20 cellular contexts compared by ENCODE assay signal in genomic region chr2:205556841-205557539, GRCh38.
DNase-seq lines count a peak whose midpoint lies in the region; ATAC-seq and TF ChIP-seq lines count a peak whose summit lies in the region.
"Had no signal": no experiment of that assay in that cellular context is flagged by ENCODE, and none has a peak within 500 bp of the region (broad histone marks: within the 10 kb centered on the region; RNA-seq: fewer than 3 reads in every experiment).

No MANE protein-coding gene starts in this region.

- no peaks in the 10 kb centered on the region for H3K36me3 ChIP-seq in right atrium auricular region
- no peaks in the 10 kb centered on the region for H3K36me3 ChIP-seq in A673 (ENCODE audit: insufficient read depth, low read length, poor library complexity, severe bottlenecking)
- H3K36me3 ChIP-seq in tibial artery: no peaks in the 10 kb centered on the region

- DNase-seq in left ventricle myocardium superior (no peak), right atrium auricular region (ENCODE audit: low spot score) (no peak), SK-N-DZ (ENCODE audit: low spot score) (peak; percentile 83), left kidney (ENCODE audit: low read depth, low spot score) (peak; percentile 38), A673 (ENCODE audit: low spot score) (no peak), tibial artery (no peak)
- no peak for DNase-seq in activated CD4-positive, CD25-positive, alpha-beta regulatory T cell (lab: John Stamatoyannopoulos, UW)
- DNase-seq: activated CD4-positive, alpha-beta T cell treated with anti-CD3 and anti-CD28 coated beads for 48 hours; activated naive CD4-positive, alpha-beta T cell; activated T-cell treated with anti-CD3 and anti-CD28 coated beads, Interleukin-2, amount 50 U/mL, for 48 hours; C1 segment of cervical spinal cord; Caco-2; effector memory CD4-positive, alpha-beta T cell; foreskin fibroblast; NCI-H2029 treated with DMSO at 0.1 percent for 48 hours; nucleus accumbens; psoas muscle; small intestine; stimulated activated CD4-positive, alpha-beta T cell treated with anti-CD3 and anti-CD28 coated beads, Interleukin-1b, Interleukin-23, amount 100 ng/mL, for 48 hours had no signal

- no peaks in the 10 kb centered on the region for H3K27me3 ChIP-seq in right atrium auricular region
- H3K27me3 ChIP-seq in A673 (replicated peaks; ENCODE audit: insufficient read depth, low read depth, low read length, poor library complexity): no peaks in the 10 kb centered on the region
- H3K27me3 ChIP-seq in tibial artery: no peaks in the 10 kb centered on the region
- H3K27me3 ChIP-seq: hepatocyte had no signal

- H3K27ac ChIP-seq in right atrium auricular region: no peak overlapping the region
- H3K27ac ChIP-seq in A673 (ENCODE audit: low read depth, low read length, poor library complexity, severe bottlenecking): no peak overlapping the region
- no peak overlapping the region for H3K27ac ChIP-seq in tibial artery
- H3K27ac ChIP-seq: hepatocyte, psoas muscle had no signal

- TF ChIP-seq CTCF in right atrium auricular region (IDR thresholded peaks at IDR 0.05): no peak
- TF ChIP-seq CTCF in A673 (conservative IDR thresholded peaks at IDR 0.05; ENCODE audit: low read depth, low read length): no peak
- no peak for TF ChIP-seq CTCF in tibial artery (IDR thresholded peaks at IDR 0.05)

- ATAC-seq in left ventricle myocardium superior: peak; percentile 28

- intact Hi-C loops in left ventricle myocardium superior (cut with micrococcal nuclease): no loop called here
- intact Hi-C loops in A673 (cut with micrococcal nuclease; ENCODE audit: unreplicated experiment): no loop called here
- intact Hi-C loops in tibial artery (cut with DNase I; ENCODE audit: low total_unique reads): no loop called here

- CTCF ChIA-PET in A673 (lab: Charles Lee): no interaction called here

- BruUV-seq in A673 (replicated peaks; lab: Mats Ljungman, UMichigan): no TSS peak

- no peaks in the 10 kb centered on the region for H3K9me3 ChIP-seq in right atrium auricular region
- H3K9me3 ChIP-seq in A673 (ENCODE audit: low read depth, low read length, poor library complexity, severe bottlenecking): no peaks in the 10 kb centered on the region
- H3K9me3 ChIP-seq in tibial artery: no peaks in the 10 kb centered on the region
- H3K9me3 ChIP-seq: Caco-2, psoas muscle had no signal

- H3K4me1 ChIP-seq in right atrium auricular region (no peaks in the 10 kb centered on the region), A673 (ENCODE audit: insufficient read depth, low read length, poor library complexity, severe bottlenecking) (no peaks in the 10 kb centered on the region), tibial artery (no peaks in the 10 kb centered on the region)
- H3K4me1 ChIP-seq: Caco-2, psoas muscle had no signal

- POLR2A ChIA-PET in A673 (lab: Charles Lee; ENCODE audit: low non-redundant PET): no interaction called here

- H3K4me3 ChIP-seq in right atrium auricular region (no peak overlapping the region), A673 (ENCODE audit: low read depth, low read length, poor library complexity, severe bottlenecking) (no peak overlapping the region), tibial artery (no peak overlapping the region)
- H3K4me3 ChIP-seq: hepatocyte, psoas muscle had no signal

Comparison
In these comparisons a context has a peak if more than half of its experiments do, and no peak if none do; other contexts are left out.
1. DNase-seq: peak in SK-N-DZ (single experiment) and left kidney (single experiment); none in left ventricle myocardium superior (single experiment), right atrium auricular region (single experiment), A673 (single experiment), activated CD4-positive, CD25-positive, alpha-beta regulatory T cell (0 of 4) and tibial artery (0 of 2).